ENCODE assay signal across 8 cellular contexts in genomic region chr6:130132286-130132701, GRCh38.
DNase-seq lines count a peak whose midpoint lies in the region; ATAC-seq lines count a peak whose summit lies in the region.

No MANE protein-coding gene starts in this region.

- ATAC-seq in GM19328 (IDR thresholded peaks at IDR 0.05; ENCODE audit: unreplicated experiment) (peak; percentile 75), HG02981 (IDR thresholded peaks at IDR 0.05; ENCODE audit: unreplicated experiment) (peak; percentile 86)

- DNase-seq in activated T-cell treated with anti-CD3 and anti-CD28 coated beads for 48 hours (ENCODE audit: low read depth): peak; percentile 39
- peak; percentile 9 for DNase-seq in stimulated activated CD8-positive, alpha-beta memory T cell treated with anti-CD3 and anti-CD28 coated beads, Interleukin-12 subunit alpha, Interleukin-12 subunit beta, amount 100 ng/mL, for 4 hours (ENCODE audit: low read depth)
- DNase-seq in effector CD8-positive, alpha-beta T cell (lab: John Stamatoyannopoulos, UW): no peak
- DNase-seq in AML-193 (lab: John Stamatoyannopoulos, UW): no peak
- no peak for DNase-seq in NCI-H748 (lab: John Stamatoyannopoulos, UW; ENCODE audit: unreplicated experiment)
- DNase-seq in mesenteric fat pad (ENCODE audit: low spot score): no peak

Comparison
In these comparisons a context has a peak if more than half of its experiments do, and no peak if none do; other contexts are left out.
1. DNase-seq: peak in activated T-cell treated with anti-CD3 and anti-CD28 coated beads for 48 hours (single experiment) and stimulated activated CD8-positive, alpha-beta memory T cell treated with anti-CD3 and anti-CD28 coated beads, Interleukin-12 subunit alpha, Interleukin-12 subunit beta, amount 100 ng/mL, for 4 hours (single experiment); none in effector CD8-positive, alpha-beta T cell (single experiment), AML-193 (0 of 2), NCI-H748 (single experiment) and mesenteric fat pad (single experiment).